1 cellular context compared by ENCODE assay signal in genomic region chrX:131572372-131573014, GRCh38.
TF ChIP-seq lines count a peak whose summit lies in the region.

No MANE protein-coding gene starts in this region.

TF ChIP-seq in HCT116, 20 proteins besides CTCF, POLR2A, EP300 and RAD21 (continued from another document):
- no peak for TF ChIP-seq REST (IDR thresholded peaks at IDR 0.05; ENCODE audit: low read depth)
- TF ChIP-seq SP1 (IDR thresholded peaks at IDR 0.05; ENCODE audit: low read depth) = peak; percentile 39
- peak; percentile 33; the same call in 1 of the 2 replicates for TF ChIP-seq CBX3 (IDR thresholded peaks at IDR 0.05; ENCODE audit: low read depth)
- TF ChIP-seq JUND (IDR thresholded peaks at IDR 0.05) = 0 out of 2 replicates have a peak, but pooled peaks have one; percentile 27
- no peak for TF ChIP-seq ELF1 (IDR thresholded peaks at IDR 0.05; ENCODE audit: borderline replicate concordance, low read depth)
- no peak for TF ChIP-seq ATF3 (IDR thresholded peaks at IDR 0.05)
- TF ChIP-seq POLR2AphosphoS5 (IDR thresholded peaks at IDR 0.05; ENCODE audit: low read depth, low read length) = no peak
- no peak for TF ChIP-seq CEBPB (IDR thresholded peaks at IDR 0.05; ENCODE audit: low read depth)
- no peak for TF ChIP-seq SRF (IDR thresholded peaks at IDR 0.05; ENCODE audit: low read depth)
- TF ChIP-seq FOSL1 (IDR thresholded peaks at IDR 0.05; ENCODE audit: low read depth) = peak; percentile 33; the same call in 1 of the 2 replicates
- no peak for TF ChIP-seq YY1 (IDR thresholded peaks at IDR 0.05; ENCODE audit: extremely low read depth, insufficient replicate concordance, low read depth, low read length)
- TF ChIP-seq ZFX (IDR thresholded peaks at IDR 0.05) = no peak
- no peak for TF ChIP-seq SIN3A (IDR thresholded peaks at IDR 0.05; ENCODE audit: low read depth)
- no peak for TF ChIP-seq ZNF274 (IDR thresholded peaks at IDR 0.05; ENCODE audit: low read depth, low read length)
- TF ChIP-seq EZH2 (IDR thresholded peaks at IDR 0.05) = no peak
- no peak for TF ChIP-seq EZH2phosphoT487 (IDR thresholded peaks at IDR 0.05; ENCODE audit: borderline replicate concordance)
- TF ChIP-seq EGR1 (IDR thresholded peaks at IDR 0.05; ENCODE audit: low read depth) = no peak
- 0 out of 2 replicates have a peak, but pooled peaks have one; percentile 27 for TF ChIP-seq MAX (IDR thresholded peaks at IDR 0.05)
- TF ChIP-seq TCF7L2 (IDR thresholded peaks at IDR 0.05; ENCODE audit: borderline replicate concordance, extremely low read depth, insufficient read depth, insufficient read length) = peak; percentile 59
